21 cellular contexts compared by ENCODE assay signal in genomic region chr14:95285566-95285965, GRCh38. TPM values are rescaled to one million over a fixed set of nuclear protein-coding genes. Genes with fewer than 3 reads are reported as not detected.
DNase-seq lines count a peak whose midpoint lies in the region; ATAC-seq, FAIRE-seq and TF ChIP-seq lines count a peak whose summit lies in the region.
"Had no signal": no experiment of that assay in that cellular context is flagged by ENCODE, and none has a peak within 500 bp of the region (broad histone marks: within the 10 kb centered on the region; RNA-seq: fewer than 3 reads in every experiment).

No MANE protein-coding gene starts in this region.

- ATAC-seq in memory B cell (ENCODE audit: low read depth) (no peak), Right ventricle myocardium inferior (no peak)
- ATAC-seq: GM23338 had no signal

- intact Hi-C loops in Right ventricle myocardium inferior (cut with DNase I) = no loop called here

- no peaks in the 10 kb centered on the region for H3K9me2 ChIP-seq in Karpas-422 (replicated peaks; ENCODE audit: insufficient read depth, low read length)

- CTCF ChIA-PET in activated CD4-positive, alpha-beta T cell treated with anti-CD3 and anti-CD28 coated beads, Interleukin-2, amount 10 ng/mL, durations not matched to agents 7 days and 5 days (lab: Charles Lee) = no interaction called here

- H3K27ac ChIP-seq in Karpas-422 (ENCODE audit: low read length) (peak overlapping the region; percentile 93), endodermal cell (ENCODE audit: low read depth, low read length) (no peak overlapping the region), small intestine (ENCODE audit: low read depth in 1 of 2, low read length in 1 of 2) (no peak overlapping the region)
- H3K27ac ChIP-seq: HL-60 had no signal

- H3K79me2 ChIP-seq in Karpas-422 (ENCODE audit: low read length) = peaks cover 40% of the 10 kb centered on the region

- H3K9me3 Mint-ChIP-seq in endodermal cell = peaks cover 17% of the 10 kb centered on the region
- peaks cover 2% of the 10 kb centered on the region for H3K9me3 Mint-ChIP-seq in memory B cell
- H3K9me3 Mint-ChIP-seq in activated CD4-positive, alpha-beta T cell treated with anti-CD3 and anti-CD28 coated beads, Interleukin-2, amount 10 ng/mL, durations not matched to agents 7 days and 5 days = no peaks in the 10 kb centered on the region
- H3K9me3 Mint-ChIP-seq: CD4-positive, alpha-beta T cell; GM23338; IgD-negative memory B cell had no signal

- no peak overlapping the region for H3K4me2 ChIP-seq in Karpas-422 (ENCODE audit: low read depth, low read length, poor library complexity, severe bottlenecking)
- H3K4me2 ChIP-seq: GM23338 had no signal

- H3K36me3 Mint-ChIP-seq in endodermal cell (ENCODE audit: low read depth) = peaks cover 2% of the 10 kb centered on the region
- H3K36me3 Mint-ChIP-seq in memory B cell = peaks cover 21% of the 10 kb centered on the region
- no peaks in the 10 kb centered on the region for H3K36me3 Mint-ChIP-seq in activated CD4-positive, alpha-beta T cell treated with anti-CD3 and anti-CD28 coated beads, Interleukin-2, amount 10 ng/mL, durations not matched to agents 7 days and 5 days (ENCODE audit: low read depth)

- H3K36me3 ChIP-seq in Karpas-422 (ENCODE audit: insufficient read depth, low read length) = peaks cover 23% of the 10 kb centered on the region
- no peaks in the 10 kb centered on the region for H3K36me3 ChIP-seq in endodermal cell (ENCODE audit: control insufficient read depth, insufficient read depth, low read length)
- no peaks in the 10 kb centered on the region for H3K36me3 ChIP-seq in small intestine (ENCODE audit: control insufficient read depth in 2 of 2, insufficient read depth in 2 of 2, low read length in 2 of 2)
- H3K36me3 ChIP-seq: BE2C had no signal

- no peaks in the 10 kb centered on the region for H3K27me3 Mint-ChIP-seq in endodermal cell (ENCODE audit: insufficient read depth)
- H3K27me3 Mint-ChIP-seq in memory B cell = no peaks in the 10 kb centered on the region
- no peaks in the 10 kb centered on the region for H3K27me3 Mint-ChIP-seq in activated CD4-positive, alpha-beta T cell treated with anti-CD3 and anti-CD28 coated beads, Interleukin-2, amount 10 ng/mL, durations not matched to agents 7 days and 5 days

- TF ChIP-seq CTCF in endodermal cell (conservative IDR thresholded peaks at IDR 0.05) = no peak

- WGBS in endodermal cell (ENCODE audit: insufficient coverage in 1 of 2, insufficient read length in 1 of 2), 2 experiments = 80% methylated on average over 4 of the region's 4 CpGs; no CpG with 5 or more reads in 1 of the 2 experiments
- WGBS in small intestine, 3 donors = 59 to 91% (median 62%) methylated on average over 4 of the region's 4 CpGs

- H3K4me1 ChIP-seq in Karpas-422 (ENCODE audit: low read length) (peaks cover 92% of the 10 kb centered on the region), endodermal cell (ENCODE audit: control insufficient read depth, insufficient read depth, low read length) (no peaks in the 10 kb centered on the region), small intestine (ENCODE audit: control insufficient read depth in 2 of 2, insufficient read depth in 1 of 2, low read depth in 1 of 2, low read length in 1 of 2) (no peaks in the 10 kb centered on the region)
- H3K4me1 ChIP-seq: BE2C, Caco-2 had no signal

- H3K4me1 Mint-ChIP-seq in endodermal cell (peaks cover 8% of the 10 kb centered on the region), memory B cell (peaks cover 38% of the 10 kb centered on the region)
- no peaks in the 10 kb centered on the region for H3K4me1 Mint-ChIP-seq in activated CD4-positive, alpha-beta T cell treated with anti-CD3 and anti-CD28 coated beads, Interleukin-2, amount 10 ng/mL, durations not matched to agents 7 days and 5 days

- H3K27ac Mint-ChIP-seq in endodermal cell (no peak overlapping the region), memory B cell (peak overlapping the region; percentile 13)
- H3K27ac Mint-ChIP-seq in activated CD4-positive, alpha-beta T cell treated with anti-CD3 and anti-CD28 coated beads, Interleukin-2, amount 10 ng/mL, durations not matched to agents 7 days and 5 days = no peak overlapping the region
- H3K27ac Mint-ChIP-seq: CD4-positive, alpha-beta T cell; GM23338; IgD-negative memory B cell had no signal

- POLR2A ChIA-PET in activated CD4-positive, alpha-beta T cell treated with anti-CD3 and anti-CD28 coated beads, Interleukin-2, amount 10 ng/mL, durations not matched to agents 7 days and 5 days (lab: Charles Lee) = no interaction called here

- H3K9ac ChIP-seq in Karpas-422 (ENCODE audit: low read length) (no peak overlapping the region), endodermal cell (ENCODE audit: extremely low read depth, low read length, poor library complexity, severe bottlenecking) (no peak overlapping the region)

- no peak overlapping the region for H3K4me3 Mint-ChIP-seq in endodermal cell
- H3K4me3 Mint-ChIP-seq in memory B cell = no peak overlapping the region
- H3K4me3 Mint-ChIP-seq in activated CD4-positive, alpha-beta T cell treated with anti-CD3 and anti-CD28 coated beads, Interleukin-2, amount 10 ng/mL, durations not matched to agents 7 days and 5 days = no peak overlapping the region
- H3K4me3 Mint-ChIP-seq: CD4-positive, alpha-beta T cell; GM23338; IgD-negative memory B cell had no signal

- no peak for FAIRE-seq in small intestine (lab: Jason Lieb, UNC)
- FAIRE-seq: A204.1, D721Med, G401.6, GM12891, H54 had no signal

- no peak overlapping the region for H3K4me3 ChIP-seq in Karpas-422 (ENCODE audit: low read length)
- H3K4me3 ChIP-seq in endodermal cell (ENCODE audit: low read length) = no peak overlapping the region
- H3K4me3 ChIP-seq in small intestine (ENCODE audit: low read depth in 1 of 2, low read length in 2 of 2) = no peak overlapping the region
- H3K4me3 ChIP-seq: GM23338 had no signal

- no peak overlapping the region for H2AFZ ChIP-seq in Karpas-422 (ENCODE audit: low read length)
- H2AFZ ChIP-seq: GM23338 had no signal

- H4K20me1 ChIP-seq in Karpas-422 (ENCODE audit: insufficient read depth, low read depth, low read length) = no peaks in the 10 kb centered on the region

- H3K9me3 ChIP-seq in Karpas-422 (ENCODE audit: low read length) (peaks cover 9% of the 10 kb centered on the region; the same call in 1 of the 2 replicates), endodermal cell (ENCODE audit: control insufficient read depth, low read length) (peaks cover 7% of the 10 kb centered on the region), small intestine (ENCODE audit: control insufficient read depth, low read depth) (no peaks in the 10 kb centered on the region)

- H3K27me3 ChIP-seq in Karpas-422 (ENCODE audit: low read length) (no peaks in the 10 kb centered on the region), endodermal cell (ENCODE audit: control insufficient read depth, insufficient read depth, low read length, poor library complexity, severe bottlenecking) (no peaks in the 10 kb centered on the region), small intestine (ENCODE audit: control insufficient read depth in 2 of 2, insufficient read depth in 2 of 2, low read length in 2 of 2) (no peaks in the 10 kb centered on the region)
- H3K27me3 ChIP-seq: BE2C had no signal

- no peak for DNase-seq in Karpas-422
- DNase-seq in endodermal cell = peak; percentile 2
- no peak for DNase-seq in memory B cell (ENCODE audit: low spot score in 2 of 2)
- DNase-seq in small intestine = peak; percentile 54
- DNase-seq in stimulated activated CD4-positive, alpha-beta T cell treated with anti-CD3 and anti-CD28 coated beads, Interleukin-4, amount 100 ng/mL, for 4 hours = no peak
- DNase-seq in activated CD4-positive, alpha-beta T cell treated with anti-CD3 and anti-CD28 coated beads, Interleukin-2, amount 10 ng/mL, durations not matched to agents 7 days and 5 days = no peak
- DNase-seq in Right ventricle myocardium inferior (ENCODE audit: missing footprints) = no peak
- DNase-seq: ACHN; BE2C; C1 segment of cervical spinal cord; Caco-2; CD4-positive, alpha-beta T cell; HCEC 1CT had no signal

RNA-seq across cellular contexts. Expression of gene CLMN, which starts 34.1 kb away (rescaled TPM):
- total RNA-seq in Karpas-422 (2014; rRNA removed; shearing (Covaris generic); ENCODE audit: low replicate concordance) = 40.1 and 56.1 TPM in 2 replicates
- 10 to 100 TPM in 1 of 2 donors, 1 to 10 TPM in 1; 9.5 to 11.7 TPM for total RNA-seq in endodermal cell
- 9.5 TPM for polyA plus RNA-seq in endodermal cell (2013, experiment 1 of 2)
- polyA plus RNA-seq in endodermal cell (2013, experiment 2 of 2) = 8.2 TPM
- 1 to 10 TPM; 2.9 to 8.2 (median 3.2) TPM for polyA plus RNA-seq in small intestine
- total RNA-seq in activated CD4-positive, alpha-beta T cell treated with anti-CD3 and anti-CD28 coated beads, Interleukin-2, amount 10 ng/mL, durations not matched to agents 7 days and 5 days = under 1 TPM; 0.42 to 0.94 TPM
- 7.6 TPM for total RNA-seq in Right ventricle myocardium inferior

Comparison
In these comparisons a context has a peak if more than half of its experiments do, and no peak if none do; other contexts are left out.
1. DNase-seq: peak in endodermal cell (single experiment) and small intestine (single experiment); none in Karpas-422 (single experiment), memory B cell (0 of 2), stimulated activated CD4-positive, alpha-beta T cell treated with anti-CD3 and anti-CD28 coated beads, Interleukin-4, amount 100 ng/mL, for 4 hours (0 of 2), activated CD4-positive, alpha-beta T cell treated with anti-CD3 and anti-CD28 coated beads, Interleukin-2, amount 10 ng/mL, durations not matched to agents 7 days and 5 days (single experiment) and Right ventricle myocardium inferior (single experiment).